In genomic region chr1:24308365-24309015, GRCh38 we compare ENCODE assay signal across 14 cellular contexts. TPM values are rescaled to one million over a fixed set of nuclear protein-coding genes. Genes with fewer than 3 reads are reported as not detected.
DNase-seq lines count a peak whose midpoint lies in the region; ATAC-seq, FAIRE-seq and TF ChIP-seq lines count a peak whose summit lies in the region.
"Had no signal": no experiment of that assay in that cellular context is flagged by ENCODE, and none has a peak within 500 bp of the region (broad histone marks: within the 10 kb centered on the region; RNA-seq: fewer than 3 reads in every experiment).

No MANE protein-coding gene starts in this region.

- H3K27ac ChIP-seq in HUES6 (ENCODE audit: low read depth, low read length) (peak overlapping the region; percentile 86; the same call in 1 of the 2 replicates), GM12878 (ENCODE audit: control insufficient read depth, insufficient read depth) (no peak overlapping the region)
- H3K27ac ChIP-seq: esophagus squamous epithelium, right lobe of liver had no signal

- RAD21 ChIA-PET in GM12878 (lab: Charles Lee; ENCODE audit: unreplicated experiment) = no interaction called here

- DNase-seq in BJ (ENCODE audit: low read depth) = no peak
- no peak for DNase-seq in GM12878 (ENCODE audit: low read depth, low spot score)
- peak; percentile 83 for DNase-seq in iPS-NIHi11 (ENCODE audit: low spot score)
- no peak for DNase-seq in superior temporal gyrus (ENCODE audit: extremely low spot score)
- DNase-seq in stimulated activated CD4-positive, alpha-beta T cell treated with anti-CD3 and anti-CD28 coated beads, Interleukin-12 subunit alpha, Interleukin-12 subunit beta, amount 100 ng/mL, for 4 hours = no peak
- no peak for DNase-seq in activated gamma-delta T cell (lab: John Stamatoyannopoulos, UW)
- DNase-seq: aorta, esophagus squamous epithelium, NCI-H524, right lobe of liver, T-helper 1 cell had no signal

- no peak for TF ChIP-seq POLR2A in GM12878 (IDR thresholded peaks at IDR 0.05; ENCODE audit: low read depth, low read length)

- no peaks in the 10 kb centered on the region for H3K79me2 ChIP-seq in GM12878 (ENCODE audit: control insufficient read depth, insufficient read depth, low read length)

- SMC1A ChIA-PET in GM12878 (lab: Charles Lee; ENCODE audit: uncharacterized antibody, unreplicated experiment) = interaction anchor here (1.0 kb wide), 1 partner anchor 110 kb away, joined by 3 read pairs; no protein-coding TSS in a partner anchor

- no TSS peak for BruUV-seq in GM12878 (replicated peaks; lab: Mats Ljungman, UMichigan)

- POLR2A ChIA-PET in BJ (lab: Charles Lee) = no interaction called here
- POLR2A ChIA-PET in GM12878 (lab: Charles Lee) = no interaction called here

- in situ Hi-C loops in GM12878 (cut with MboI) = no loop called here

- no peaks in the 10 kb centered on the region for H4K20me1 ChIP-seq in GM12878 (ENCODE audit: control insufficient read depth, insufficient read depth)

- no peak for TF ChIP-seq EP300 in GM12878 (IDR thresholded peaks at IDR 0.05; ENCODE audit: borderline replicate concordance in 1 of 2, control insufficient read depth in 1 of 2, low read depth in 2 of 2, low read length in 2 of 2)

- no peaks in the 10 kb centered on the region for H3K36me3 ChIP-seq in BJ (ENCODE audit: control insufficient read depth, insufficient read depth, low read length)
- no peaks in the 10 kb centered on the region for H3K36me3 ChIP-seq in HUES6 (ENCODE audit: control insufficient read depth, insufficient read depth, low read length)
- no peaks in the 10 kb centered on the region for H3K36me3 ChIP-seq in GM12878 (ENCODE audit: control insufficient read depth in 2 of 2, insufficient read depth in 2 of 2, low read length in 1 of 2)
- H3K36me3 ChIP-seq: esophagus squamous epithelium, right lobe of liver had no signal

- H2AFZ ChIP-seq in GM12878 (ENCODE audit: control insufficient read depth, low read depth, low read length) = no peak overlapping the region

- CTCF ChIA-PET in BJ (lab: Yijun Ruan, JAX) (interaction anchor here (0.6 to 3.1 kb wide), 6 partner anchors 11 to 110 kb away, joined by 3 to 19 read pairs (median 6); no protein-coding TSS in a partner anchor), GM12878 (lab: Yijun Ruan, JAX) (interaction anchor here (1.0 to 3.0 kb wide), 3 partner anchors 83 to 107 kb away, joined by 3 to 9 read pairs (median 5); no protein-coding TSS in a partner anchor)

- intact Hi-C loops in GM12878 (cut with micrococcal nuclease; ENCODE audit: unreplicated experiment) = no loop called here

- TF ChIP-seq CTCF in BJ (IDR thresholded peaks at IDR 0.05; ENCODE audit: insufficient read depth, low read depth, low read length) (peak; percentile 47), GM12878 (IDR thresholded peaks at IDR 0.05 in 2 of 3, conservative IDR thresholded peaks at IDR 0.05 in 1 of 3; ENCODE audit: control insufficient read depth in 2 of 3, extremely low read depth in 1 of 3, insufficient read depth in 1 of 3, low read depth in 3 of 3, low read length in 3 of 3) (peak in 2 of 3 experiments; percentile 13 to 33; a peak in 2 of 6 replicates)

- ATAC-seq in GM12878 (no peak), HG03442 (IDR thresholded peaks at IDR 0.05; ENCODE audit: unreplicated experiment) (no peak)
- ATAC-seq: right lobe of liver had no signal

- WGBS in GM12878 (ENCODE audit: insufficient coverage, insufficient replicate concordance, low lambda C conversion rate, missing lambda C conversion rate) = 28% methylated on average over 7 of the region's 7 CpGs

- FAIRE-seq in GM12878 (lab: Jason Lieb, UNC) = no peak

- H3K4me3 ChIP-seq in BJ (ENCODE audit: low read depth, low read length) = no peak overlapping the region
- H3K4me3 ChIP-seq in HUES6 (ENCODE audit: low read depth, low read length) = peak overlapping the region; percentile 11; the same call in 1 of the 2 replicates
- no peak overlapping the region for H3K4me3 ChIP-seq in GM12878
- H3K4me3 ChIP-seq: esophagus squamous epithelium, lung, right lobe of liver had no signal

- H3K9me3 ChIP-seq in HUES6 (ENCODE audit: control insufficient read depth, insufficient read depth, low read depth, low read length) = no peaks in the 10 kb centered on the region
- no peaks in the 10 kb centered on the region for H3K9me3 ChIP-seq in GM12878 (replicated peaks; ENCODE audit: control insufficient read depth, insufficient read depth, low read length)
- H3K9me3 ChIP-seq: esophagus squamous epithelium, right lobe of liver had no signal

- H3K4me1 ChIP-seq in HUES6 (ENCODE audit: control insufficient read depth, insufficient read depth, low read length) = peaks cover 70% of the 10 kb centered on the region
- H3K4me1 ChIP-seq in GM12878 (ENCODE audit: control insufficient read depth, insufficient read depth, low read length) = peaks cover 3% of the 10 kb centered on the region; the same call in 1 of the 2 replicates
- H3K4me1 ChIP-seq: right lobe of liver had no signal

- H3K27me3 ChIP-seq in BJ (ENCODE audit: control insufficient read depth, insufficient read depth, low read length) = peaks cover 22% of the 10 kb centered on the region
- no peaks in the 10 kb centered on the region for H3K27me3 ChIP-seq in HUES6 (ENCODE audit: control insufficient read depth, insufficient read depth, low read length)
- H3K27me3 ChIP-seq in GM12878 (replicated peaks in 1 of 2; ENCODE audit: control insufficient read depth in 2 of 2, insufficient read depth in 2 of 2, low read length in 1 of 2) = peaks cover 2 to 5% of the 10 kb centered on the region in 2 experiments; a peak in 2 of 4 replicates
- H3K27me3 ChIP-seq: esophagus squamous epithelium, right lobe of liver had no signal

- peak; percentile 44 for TF ChIP-seq RAD21 in GM12878 (IDR thresholded peaks at IDR 0.05; ENCODE audit: insufficient read depth, low read depth, low read length)

- H3K9ac ChIP-seq in HUES6 (ENCODE audit: low read length) (peak overlapping the region; percentile 32), GM12878 (ENCODE audit: control insufficient read depth, insufficient read depth, low read length) (no peak overlapping the region)

- no peak overlapping the region for H3K4me2 ChIP-seq in GM12878 (ENCODE audit: control insufficient read depth, insufficient read depth)

TF ChIP-seq in GM12878, 131 proteins besides CTCF, POLR2A, EP300 and RAD21:
- TF ChIP-seq NR2C1 (IDR thresholded peaks at IDR 0.05) = no peak
- peak; percentile 13; the same call in 1 of the 2 replicates for TF ChIP-seq SMC3 (IDR thresholded peaks at IDR 0.05; ENCODE audit: borderline replicate concordance, low read length)

RNA-seq across cellular contexts. Expression of gene GRHL3, which starts 10.7 kb away (rescaled TPM):
- polyA plus RNA-seq in BJ (2011; rRNA removed) (not detected in 2 replicates), GM12878 (2011; rRNA removed) (0.18 TPM in 1 of 2 replicates, not detected in the other), GM12878 (2014; fragmentation: Illumina TruSeq; extraction: Trizol) (0.41 TPM in 1 of 2 replicates, not detected in the other), GM12878 (2014; fragmentation: Nextera tagmentation; extraction: Ambion mirVana) (under 1 TPM; 0.07 to 0.21 TPM), GM12878 (2014; rRNA removed) (0.13 and 0.56 TPM in 2 replicates), GM12878 (2016; fragmentation: Nextera tagmentation; extraction: Ambion mirVana) (under 1 TPM; 0.70 to 0.87 TPM)
- polyA minus RNA-seq in BJ (2011; rRNA and poly(A)+ RNA removed) = not detected in 2 replicates
- 0.25 TPM in 1 of 2 replicates, not detected in the other for total RNA-seq in GM12878 (2013; cell fraction: nucleolus; rRNA removed)
- total RNA-seq in GM12878 (2014; rRNA removed) (0.11 and 0.17 TPM in 2 replicates), GM12878 (2014; rRNA removed; fragmentation: Illumina TruSeq; extraction: Trizol) (0.14 and 0.27 TPM in 2 replicates), GM12878 (2021) (0.51 TPM in 2 replicates)
- polyA plus RNA-seq in GM12878 (2011; ENCODE audit: low read depth) = 0.17 TPM
- polyA plus RNA-seq in GM12878 (2011; cell fraction: cytosol; rRNA removed) = 0.13 TPM in 2 replicates
- 0.44 and 0.48 TPM in 2 replicates for polyA plus RNA-seq in GM12878 (2011; cell fraction: nucleus; rRNA removed)
- 0.27 and 0.41 TPM in 2 replicates for polyA plus RNA-seq in GM12878 (2012)
- not detected in 2 replicates for polyA minus RNA-seq in GM12878 (2011; rRNA and poly(A)+ RNA removed)
- polyA minus RNA-seq in GM12878 (2011; cell fraction: cytosol; rRNA and poly(A)+ RNA removed) = not detected in 2 replicates
- not detected in 2 replicates for polyA minus RNA-seq in GM12878 (2011; cell fraction: nucleus; rRNA and poly(A)+ RNA removed)
- total RNA-seq: aorta had no signal
